1 cellular context compared by ENCODE assay signal in genomic region chr2:113283704-113284284, GRCh38.
TF ChIP-seq lines count a peak whose summit lies in the region.

No MANE protein-coding gene starts in this region.

TF ChIP-seq in K562, 482 proteins besides CTCF, POLR2A, EP300 and RAD21 (continued from another document):
- TF ChIP-seq, protein P1, sequence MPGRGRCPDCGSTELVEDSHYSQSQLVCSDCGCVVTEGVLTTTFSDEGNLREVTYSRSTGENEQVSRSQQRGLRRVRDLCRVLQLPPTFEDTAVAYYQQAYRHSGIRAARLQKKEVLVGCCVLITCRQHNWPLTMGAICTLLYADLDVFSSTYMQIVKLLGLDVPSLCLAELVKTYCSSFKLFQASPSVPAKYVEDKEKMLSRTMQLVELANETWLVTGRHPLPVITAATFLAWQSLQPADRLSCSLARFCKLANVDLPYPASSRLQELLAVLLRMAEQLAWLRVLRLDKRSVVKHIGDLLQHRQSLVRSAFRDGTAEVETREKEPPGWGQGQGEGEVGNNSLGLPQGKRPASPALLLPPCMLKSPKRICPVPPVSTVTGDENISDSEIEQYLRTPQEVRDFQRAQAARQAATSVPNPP (IDR thresholded peaks at IDR 0.05; ENCODE audit: borderline replicate concordance, insufficient read depth, insufficient read length) = no peak
- TF ChIP-seq NRF1 (conservative IDR thresholded peaks at IDR 0.05 in 1 of 2, IDR thresholded peaks at IDR 0.05 in 1 of 2) = no peak
